9 cellular contexts compared by ENCODE assay signal in genomic region chr17:41307647-41308046, GRCh38. TPM values are rescaled to one million over a fixed set of nuclear protein-coding genes. Genes with fewer than 3 reads are reported as not detected.
DNase-seq lines count a peak whose midpoint lies in the region; ATAC-seq, FAIRE-seq and TF ChIP-seq lines count a peak whose summit lies in the region.
"Had no signal": no experiment of that assay in that cellular context is flagged by ENCODE, and none has a peak within 500 bp of the region (broad histone marks: within the 10 kb centered on the region; RNA-seq: fewer than 3 reads in every experiment).

No MANE protein-coding gene starts in this region.

- H3K27me3 ChIP-seq in astrocyte (ENCODE audit: insufficient read depth, low read length) (no peaks in the 10 kb centered on the region), mononuclear cell (ENCODE audit: insufficient read depth, low read length) (no peaks in the 10 kb centered on the region), gastrocnemius medialis (peaks cover 8 to 18% (median 14%) of the 10 kb centered on the region in 3 donors)

- TF ChIP-seq CTCF in AG10803 (conservative IDR thresholded peaks at IDR 0.05; ENCODE audit: low read length): no peak
- no peak for TF ChIP-seq CTCF in astrocyte (IDR thresholded peaks at IDR 0.05; ENCODE audit: insufficient read depth, low read depth, low read length)
- no peak for TF ChIP-seq CTCF in gastrocnemius medialis (IDR thresholded peaks at IDR 0.05 in 4 of 5, conservative IDR thresholded peaks at IDR 0.05 in 1 of 5)

- H3K36me3 Mint-ChIP-seq in astrocyte (ENCODE audit: low read depth, unreplicated experiment): no peaks in the 10 kb centered on the region

- H3K4me1 ChIP-seq in astrocyte (ENCODE audit: insufficient read depth, low read length) (peaks cover 16% of the 10 kb centered on the region), mononuclear cell (ENCODE audit: insufficient read depth, low read length) (peaks cover 37% of the 10 kb centered on the region), gastrocnemius medialis (peaks cover 7 to 8% of the 10 kb centered on the region in 2 donors)

- no peak overlapping the region for H3K27ac ChIP-seq in astrocyte (ENCODE audit: low read depth, low read length)
- H3K27ac ChIP-seq in gastrocnemius medialis: no peak overlapping the region

- H3K27me3 Mint-ChIP-seq in astrocyte (ENCODE audit: low read depth, unreplicated experiment): peaks cover 40% of the 10 kb centered on the region

- DNase-seq in AG10803 (ENCODE audit: low read depth) (peak; percentile 78), Daoy (ENCODE audit: low read depth) (peak; percentile 95), astrocyte (ENCODE audit: low read depth) (peak; percentile 68), gastrocnemius medialis (no peak), NCI-H226 (no peak), HPDE6-E6E7 (ENCODE audit: extremely low spot score) (no peak)
- no peak for DNase-seq in activated effector memory CD4-positive, alpha-beta T cell treated with anti-CD3 and anti-CD28 coated beads, Interleukin-2, amount 50 U/mL, for 16 hours
- DNase-seq: trophoblast cell had no signal

- no peaks in the 10 kb centered on the region for H3K4me1 Mint-ChIP-seq in astrocyte (ENCODE audit: low read depth, unreplicated experiment)

- H3K9me3 ChIP-seq in astrocyte (ENCODE audit: insufficient read depth, low read depth, low read length): no peaks in the 10 kb centered on the region
- H3K9me3 ChIP-seq in mononuclear cell (ENCODE audit: low read depth, low read length): no peaks in the 10 kb centered on the region
- no peaks in the 10 kb centered on the region for H3K9me3 ChIP-seq in gastrocnemius medialis

- H3K4me2 ChIP-seq in astrocyte (ENCODE audit: low read length): peak overlapping the region; percentile 54

- TF ChIP-seq POLR2A in gastrocnemius medialis (IDR thresholded peaks at IDR 0.05): no peak

- H3K4me3 ChIP-seq in AG10803 (ENCODE audit: low read length) (no peak overlapping the region), astrocyte (ENCODE audit: insufficient read depth, low read depth, low read length) (peak overlapping the region; percentile 21), mononuclear cell (ENCODE audit: low read length) (peak overlapping the region; percentile 6), gastrocnemius medialis (no peak overlapping the region)

- no peaks in the 10 kb centered on the region for H3K79me2 ChIP-seq in astrocyte (ENCODE audit: insufficient read depth, low read length)

- no peak overlapping the region for H3K9ac ChIP-seq in astrocyte (ENCODE audit: low read length)

- H3K4me3 Mint-ChIP-seq in astrocyte (ENCODE audit: unreplicated experiment): no peak overlapping the region

- H3K27ac Mint-ChIP-seq in astrocyte (ENCODE audit: unreplicated experiment): no peak overlapping the region

- no peak for FAIRE-seq in astrocyte (lab: Jason Lieb, UNC)

- H3K36me3 ChIP-seq in astrocyte (ENCODE audit: insufficient read depth, low read length) (no peaks in the 10 kb centered on the region), gastrocnemius medialis (no peaks in the 10 kb centered on the region)

- intact Hi-C loops in gastrocnemius medialis (cut with DNase I; ENCODE audit: low total_unique reads): no loop called here

- peaks cover 8% of the 10 kb centered on the region for H3K9me3 Mint-ChIP-seq in astrocyte (ENCODE audit: unreplicated experiment)

- ATAC-seq in gastrocnemius medialis: no peak

- H2AFZ ChIP-seq in astrocyte (ENCODE audit: low read depth, low read length): peak overlapping the region; percentile 57

- H4K20me1 ChIP-seq in astrocyte (ENCODE audit: insufficient read depth, low read length): no peaks in the 10 kb centered on the region

- in situ Hi-C loops in gastrocnemius medialis (cut with MboI; ENCODE audit: low sequenced_read_pairs in 4 of 4): loop anchor here in 1 of 4 donors (25.0 kb wide), 1 partner anchor 395 kb away; no protein-coding TSS in a partner anchor

RNA-seq across cellular contexts. Expression of gene KRTAP16-1, which starts 1.5 kb away (rescaled TPM):
- not detected in 2 replicates for total RNA-seq in Daoy (2014; rRNA removed; shearing (Covaris generic))
- total RNA-seq in astrocyte: not detected in 2 replicates
- 0.21 TPM for total RNA-seq in mononuclear cell
- not detected for total RNA-seq in gastrocnemius medialis

RNA-seq across cellular contexts. Expression of gene KRTAP29-1, which starts 5.0 kb away (rescaled TPM):
- not detected in 2 replicates for total RNA-seq in Daoy (2014; rRNA removed; shearing (Covaris generic))
- not detected in 2 replicates for total RNA-seq in astrocyte
- not detected for total RNA-seq in mononuclear cell
- total RNA-seq in gastrocnemius medialis: not detected

RNA-seq across cellular contexts. Expression of gene KRTAP17-1, which starts 7.9 kb away (rescaled TPM):
- not detected in 2 replicates for total RNA-seq in Daoy (2014; rRNA removed; shearing (Covaris generic))
- not detected in 2 replicates for total RNA-seq in astrocyte
- total RNA-seq in mononuclear cell: not detected
- total RNA-seq in gastrocnemius medialis: not detected

RNA-seq across cellular contexts. Expression of gene KRTAP9-7, which starts 32.1 kb away (rescaled TPM):
- not detected in 2 replicates for total RNA-seq in Daoy (2014; rRNA removed; shearing (Covaris generic))
- total RNA-seq in astrocyte: not detected in 2 replicates
- not detected for total RNA-seq in mononuclear cell
- total RNA-seq in gastrocnemius medialis: not detected

RNA-seq across cellular contexts. Expression of gene KRTAP9-6, which starts 42.5 kb away (rescaled TPM):
- total RNA-seq in Daoy (2014; rRNA removed; shearing (Covaris generic)): not detected in 2 replicates
- total RNA-seq in astrocyte (not detected in 2 replicates), mononuclear cell (not detected), gastrocnemius medialis (not detected)

Comparison
In these comparisons a context has a peak if more than half of its experiments do, and no peak if none do; other contexts are left out.
1. DNase-seq: peak in AG10803 (single experiment), Daoy (single experiment) and astrocyte (single experiment); none in gastrocnemius medialis (0 of 2), NCI-H226 (single experiment), HPDE6-E6E7 (single experiment) and activated effector memory CD4-positive, alpha-beta T cell treated with anti-CD3 and anti-CD28 coated beads, Interleukin-2, amount 50 U/mL, for 16 hours (single experiment).
2. H3K4me3 ChIP-seq: peak in astrocyte (single experiment) and mononuclear cell (single experiment); none in AG10803 (single experiment) and gastrocnemius medialis (0 of 4).